ENCODE assay signal across 17 cellular contexts in genomic region chr1:16147615-16147926, GRCh38. TPM values are rescaled to one million over a fixed set of nuclear protein-coding genes. Genes with fewer than 3 reads are reported as not detected.
DNase-seq lines count a peak whose midpoint lies in the region; ATAC-seq and TF ChIP-seq lines count a peak whose summit lies in the region.
"Had no signal": no experiment of that assay in that cellular context is flagged by ENCODE, and none has a peak within 500 bp of the region (broad histone marks: within the 10 kb centered on the region; RNA-seq: fewer than 3 reads in every experiment).

No MANE protein-coding gene starts in this region.

- H4K8ac ChIP-seq in mesenchymal stem cell (ENCODE audit: low read length) = no peak overlapping the region

- H3K4me2 ChIP-seq in mesenchymal stem cell (ENCODE audit: low read length, poor library complexity, severe bottlenecking) = peak overlapping the region; percentile 17

- no peak overlapping the region for H2BK15ac ChIP-seq in mesenchymal stem cell (ENCODE audit: low read depth, poor library complexity, severe bottlenecking)

- no peak overlapping the region for H3K23ac ChIP-seq in mesenchymal stem cell (ENCODE audit: low read length in 2 of 2)

- 86 to 87% methylated on average over 2 of the region's 2 CpGs for WGBS in body of pancreas, 2 donors
- 54% methylated on average over 2 of the region's 2 CpGs for WGBS in mesenchymal stem cell

- no peak for TF ChIP-seq POLR2A in body of pancreas (IDR thresholded peaks at IDR 0.05)

- H3K36me3 Mint-ChIP-seq in activated T-cell treated with anti-CD3 and anti-CD28 coated beads, Interleukin-2, amount 50 U/mL, for 4 hours (ENCODE audit: insufficient read depth) = no peaks in the 10 kb centered on the region
- H3K36me3 Mint-ChIP-seq: CD14-positive monocyte had no signal

- DNase-seq in body of pancreas (no peak), mesenchymal stem cell (no peak), thoracic aorta (ENCODE audit: low spot score) (no peak), WERI-Rb-1 (no peak), HUDEP-2 (lab: John Stamatoyannopoulos, UW; ENCODE audit: unreplicated experiment in 76 of 76) (no peak)
- DNase-seq in activated T-cell treated with anti-CD3 and anti-CD28 coated beads, Interleukin-2, amount 50 U/mL, for 4 hours = no peak
- DNase-seq: activated gamma-delta T cell; head of caudate nucleus; NCI-H2107; NCI-H82; nucleus accumbens; stimulated activated CD8-positive, alpha-beta memory T cell treated with anti-CD3 and anti-CD28 coated beads, Interleukin-4, amount 100 ng/mL, for 48 hours had no signal

- H3K27ac ChIP-seq in HUES48 (ENCODE audit: low read depth, low read length) = peak overlapping the region; percentile 93
- peak overlapping the region in 3 of 4 donors; percentile 79 to 92 (median 86) for H3K27ac ChIP-seq in body of pancreas
- H3K27ac ChIP-seq in mesenchymal stem cell (ENCODE audit: low read length, poor library complexity, severe bottlenecking) = peak overlapping the region; percentile 98
- H3K27ac ChIP-seq in thoracic aorta = peak overlapping the region; percentile 91 to 96
- no peak overlapping the region for H3K27ac ChIP-seq in WERI-Rb-1

- H3K9me3 Mint-ChIP-seq in activated T-cell treated with anti-CD3 and anti-CD28 coated beads, Interleukin-2, amount 50 U/mL, for 4 hours = no peaks in the 10 kb centered on the region

- H3K9ac ChIP-seq in HUES48 (ENCODE audit: low read depth, low read length) (no peak overlapping the region), mesenchymal stem cell (ENCODE audit: low read length) (peak overlapping the region; percentile 91)

- peaks cover 4% of the 10 kb centered on the region for H3K4me1 Mint-ChIP-seq in activated T-cell treated with anti-CD3 and anti-CD28 coated beads, Interleukin-2, amount 50 U/mL, for 4 hours (ENCODE audit: low read depth)

- H3K4me1 ChIP-seq in HUES48 (ENCODE audit: control insufficient read depth, insufficient read depth, low read length) (peaks cover 49% of the 10 kb centered on the region), body of pancreas (peaks cover 75% of the 10 kb centered on the region), mesenchymal stem cell (ENCODE audit: control insufficient read depth, insufficient read depth, low read depth, low read length) (peaks cover 82% of the 10 kb centered on the region), thoracic aorta (ENCODE audit: control insufficient read depth in 1 of 2, low read depth in 2 of 2) (peaks cover 25 to 72% of the 10 kb centered on the region in 2 donors)

- peak overlapping the region in 1 of 2 experiments; percentile 68 for H3K18ac ChIP-seq in mesenchymal stem cell (ENCODE audit: low read depth in 1 of 2, low read length in 2 of 2)

- intact Hi-C loops in body of pancreas (cut with DNase I) = no loop called here

- peaks cover 49% of the 10 kb centered on the region for H3K36me3 ChIP-seq in HUES48 (ENCODE audit: control insufficient read depth, insufficient read depth, low read length)
- peaks cover 0 to 3% of the 10 kb centered on the region in 2 donors for H3K36me3 ChIP-seq in body of pancreas (replicated peaks in 1 of 2; ENCODE audit: insufficient read depth in 1 of 2, low read depth in 2 of 2)
- peaks cover 26 to 77% of the 10 kb centered on the region in 2 experiments for H3K36me3 ChIP-seq in mesenchymal stem cell (ENCODE audit: control insufficient read depth in 1 of 2, insufficient read depth in 2 of 2, low read depth in 1 of 2, low read length in 2 of 2)
- peaks cover 6% of the 10 kb centered on the region for H3K36me3 ChIP-seq in thoracic aorta
- H3K36me3 ChIP-seq in WERI-Rb-1 = no peaks in the 10 kb centered on the region

- TF ChIP-seq CTCF in body of pancreas (IDR thresholded peaks at IDR 0.05) (no peak), thoracic aorta (IDR thresholded peaks at IDR 0.05) (no peak), WERI-Rb-1 (IDR thresholded peaks at IDR 0.05; ENCODE audit: low read depth, low read length) (no peak)

- no peak overlapping the region for H3K14ac ChIP-seq in mesenchymal stem cell (ENCODE audit: low read length in 2 of 2)

- no peak overlapping the region for H2BK120ac ChIP-seq in mesenchymal stem cell (ENCODE audit: low read depth, low read length)

- H3K4me3 Mint-ChIP-seq in activated T-cell treated with anti-CD3 and anti-CD28 coated beads, Interleukin-2, amount 50 U/mL, for 4 hours = no peak overlapping the region
- H3K4me3 Mint-ChIP-seq: CD14-positive monocyte had no signal

- no peaks in the 10 kb centered on the region for H3K79me1 ChIP-seq in mesenchymal stem cell (replicated peaks; ENCODE audit: low read length, poor library complexity, severe bottlenecking)

- no peak overlapping the region for H4K91ac ChIP-seq in mesenchymal stem cell (ENCODE audit: low read length)

- no peak for ATAC-seq in body of pancreas
- no peak for ATAC-seq in thoracic aorta (ENCODE audit: insufficient number of reproducible peaks, low FRiP score, low read depth)
- ATAC-seq in activated T-cell treated with anti-CD3 and anti-CD28 coated beads, Interleukin-2, amount 50 U/mL, for 4 hours = no peak
- ATAC-seq: left lobe of liver had no signal

- no peak overlapping the region for H2AFZ ChIP-seq in mesenchymal stem cell (ENCODE audit: low read depth, low read length)

- H2BK5ac ChIP-seq in mesenchymal stem cell (ENCODE audit: low read depth, low read length, poor library complexity, severe bottlenecking) = peak overlapping the region; percentile 84

- H3K9me3 ChIP-seq in HUES48 (ENCODE audit: control insufficient read depth, insufficient read depth, low read length) (no peaks in the 10 kb centered on the region), body of pancreas (no peaks in the 10 kb centered on the region), mesenchymal stem cell (ENCODE audit: control insufficient read depth, low read length) (no peaks in the 10 kb centered on the region), thoracic aorta (no peaks in the 10 kb centered on the region), WERI-Rb-1 (ENCODE audit: severe bottlenecking) (no peaks in the 10 kb centered on the region)
- H3K9me3 ChIP-seq: MG63 had no signal

- H2AK5ac ChIP-seq in mesenchymal stem cell (ENCODE audit: low read length, severe bottlenecking) = peak overlapping the region; percentile 95

- no peak overlapping the region for H3K4me3 ChIP-seq in HUES48 (ENCODE audit: low read depth, low read length)
- H3K4me3 ChIP-seq in body of pancreas = no peak overlapping the region
- H3K4me3 ChIP-seq in mesenchymal stem cell (ENCODE audit: insufficient read depth in 1 of 2, low read depth in 1 of 2, low read length in 2 of 2) = no peak overlapping the region
- H3K4me3 ChIP-seq in thoracic aorta = no peak overlapping the region
- H3K4me3 ChIP-seq in WERI-Rb-1 (ENCODE audit: low read depth, low read length) = no peak overlapping the region
- H3K4me3 ChIP-seq: MG63 had no signal

- H3K4ac ChIP-seq in mesenchymal stem cell (ENCODE audit: low read depth in 1 of 2, low read length in 2 of 2) = peak overlapping the region in 1 of 2 experiments; percentile 26

- no peaks in the 10 kb centered on the region for H3K27me3 ChIP-seq in HUES48 (ENCODE audit: control insufficient read depth, insufficient read depth, low read length)
- no peaks in the 10 kb centered on the region for H3K27me3 ChIP-seq in body of pancreas
- H3K27me3 ChIP-seq in mesenchymal stem cell (ENCODE audit: control insufficient read depth in 1 of 2, insufficient read depth in 1 of 2, low read length in 2 of 2) = no peaks in the 10 kb centered on the region
- no peaks in the 10 kb centered on the region for H3K27me3 ChIP-seq in thoracic aorta (replicated peaks; ENCODE audit: insufficient read depth)
- H3K27me3 ChIP-seq in WERI-Rb-1 (ENCODE audit: insufficient read depth, low read depth, severe bottlenecking) = no peaks in the 10 kb centered on the region
- H3K27me3 ChIP-seq: MG63 had no signal

- H3K27me3 Mint-ChIP-seq in activated T-cell treated with anti-CD3 and anti-CD28 coated beads, Interleukin-2, amount 50 U/mL, for 4 hours (ENCODE audit: low read depth) = peaks cover 4% of the 10 kb centered on the region

- H2BK12ac ChIP-seq in mesenchymal stem cell (ENCODE audit: low read length in 2 of 2) = peak overlapping the region in 1 of 2 experiments; percentile 71

RNA-seq across cellular contexts. Expression of gene EPHA2, which starts 8.3 kb away (rescaled TPM):
- 10 to 100 TPM; 19.5 to 26.7 TPM for total RNA-seq in body of pancreas
- polyA plus RNA-seq in mesenchymal stem cell (2013, experiment 1 of 2) = 31.9 TPM
- 31.0 TPM for polyA plus RNA-seq in mesenchymal stem cell (2013, experiment 2 of 2)
- 10 to 100 TPM; 20.3 to 32.9 TPM for total RNA-seq in thoracic aorta
- total RNA-seq in activated T-cell treated with anti-CD3 and anti-CD28 coated beads, Interleukin-2, amount 50 U/mL, for 4 hours = under 1 TPM; 0.29 to 0.35 (median 0.33) TPM
- total RNA-seq: activated CD8-positive, alpha-beta memory T cell treated with anti-CD3 and anti-CD28 coated beads for 36 hours had no signal
- polyA plus RNA-seq: CD14-positive monocyte had no signal

Comparison
In these comparisons a context has a peak if more than half of its experiments do, and no peak if none do; other contexts are left out.
1. RNA of gene EPHA2, which starts 8.3 kb away (total RNA-seq): 20.3 to 32.9 TPM in thoracic aorta and 19.5 to 26.7 TPM in body of pancreas; 0.29 to 0.35 TPM in activated T-cell treated with anti-CD3 and anti-CD28 coated beads, Interleukin-2, amount 50 U/mL, for 4 hours; every median in the first group is over 10 times any median in the second.